Comparison of ENCODE assay signal across 12 cellular contexts in genomic region chr5:159849437-159850191, GRCh38.
DNase-seq lines count a peak whose midpoint lies in the region; ATAC-seq and TF ChIP-seq lines count a peak whose summit lies in the region.
"Had no signal": no experiment of that assay in that cellular context is flagged by ENCODE, and none has a peak within 500 bp of the region (broad histone marks: within the 10 kb centered on the region; RNA-seq: fewer than 3 reads in every experiment).

No MANE protein-coding gene starts in this region.

- no peak for ATAC-seq in GM18858 (IDR thresholded peaks at IDR 0.05; ENCODE audit: unreplicated experiment)
- ATAC-seq in GM19328 (IDR thresholded peaks at IDR 0.05; ENCODE audit: unreplicated experiment), result no peak

- H3K36me3 Mint-ChIP-seq in osteocyte (ENCODE audit: unreplicated experiment), result no peaks in the 10 kb centered on the region

- H3K27ac ChIP-seq in SJCRH30, result no peak overlapping the region
- H3K27ac ChIP-seq in hepatocyte, result no peak overlapping the region

- no peaks in the 10 kb centered on the region for H3K79me2 ChIP-seq in hepatocyte

- H3K36me3 ChIP-seq in SJCRH30, result no peaks in the 10 kb centered on the region
- H3K36me3 ChIP-seq in hepatocyte (replicated peaks; ENCODE audit: insufficient read depth, low read depth), result no peaks in the 10 kb centered on the region

- H3K9me3 ChIP-seq in SJCRH30 (replicated peaks) (no peaks in the 10 kb centered on the region), hepatocyte (ENCODE audit: low read depth) (no peaks in the 10 kb centered on the region)
- H3K9me3 ChIP-seq: mucosa of descending colon had no signal

- H3K4me1 ChIP-seq in SJCRH30 (no peaks in the 10 kb centered on the region), hepatocyte (ENCODE audit: insufficient read depth) (no peaks in the 10 kb centered on the region)

- H3K27me3 Mint-ChIP-seq in osteocyte (ENCODE audit: unreplicated experiment), result peaks cover 13% of the 10 kb centered on the region

- no peak overlapping the region for H3K27ac Mint-ChIP-seq in osteocyte (ENCODE audit: unreplicated experiment)

- H3K4me3 ChIP-seq in SJCRH30 (no peak overlapping the region), fibroblast of pulmonary artery (replicated peaks; ENCODE audit: low read depth, low read length) (no peak overlapping the region), hepatocyte (no peak overlapping the region)
- H3K4me3 ChIP-seq: mucosa of descending colon had no signal

- H4K20me1 ChIP-seq in hepatocyte (ENCODE audit: insufficient read depth, poor library complexity, severe bottlenecking), result no peaks in the 10 kb centered on the region

- DNase-seq in GM04503 (ENCODE audit: low read depth) (peak; percentile 68), SJCRH30 (peak; percentile 15 to 19), fibroblast of pulmonary artery (ENCODE audit: low read depth) (peak; percentile 75), smooth muscle cell of the brain vasculature (ENCODE audit: low read depth, low spot score) (peak; percentile 7), osteocyte (ENCODE audit: extremely low spot score, unreplicated experiment) (no peak), hepatocyte (ENCODE audit: low spot score) (no peak)
- DNase-seq: activated CD4-positive, alpha-beta T cell treated with anti-CD3 and anti-CD28 coated beads for 4 hours; activated gamma-delta T cell treated with Interleukin-2 at 50 U/mL for 16 hours; mucosa of descending colon; NCI-H510A had no signal

- H3K4me3 Mint-ChIP-seq in osteocyte (ENCODE audit: unreplicated experiment), result no peak overlapping the region

- H3K9me3 Mint-ChIP-seq in osteocyte (ENCODE audit: unreplicated experiment), result no peaks in the 10 kb centered on the region

- no peak for TF ChIP-seq CTCF in fibroblast of pulmonary artery (IDR thresholded peaks at IDR 0.05; ENCODE audit: low read length, missing control alignments)
- no peak for TF ChIP-seq CTCF in osteocyte (IDR thresholded peaks at IDR 0.05)
- TF ChIP-seq CTCF in hepatocyte (IDR thresholded peaks at IDR 0.05; ENCODE audit: poor library complexity), result no peak

- H3K4me2 ChIP-seq in hepatocyte, result no peak overlapping the region

- no peak overlapping the region for H2AFZ ChIP-seq in hepatocyte

- H3K4me1 Mint-ChIP-seq in osteocyte (ENCODE audit: unreplicated experiment), result peaks cover 5% of the 10 kb centered on the region

- no peaks in the 10 kb centered on the region for H3K27me3 ChIP-seq in SJCRH30
- no peaks in the 10 kb centered on the region for H3K27me3 ChIP-seq in hepatocyte

- H3K9me2 ChIP-seq in hepatocyte (replicated peaks; ENCODE audit: insufficient read depth), result no peaks in the 10 kb centered on the region

- WGBS in hepatocyte (ENCODE audit: low lambda C conversion rate, missing lambda C conversion rate), result 91% methylated on average over 4 of the region's 4 CpGs

Comparison
In these comparisons a context has a peak if more than half of its experiments do, and no peak if none do; other contexts are left out.
1. DNase-seq: peak in GM04503 (single experiment), SJCRH30 (2 of 2), fibroblast of pulmonary artery (single experiment) and smooth muscle cell of the brain vasculature (single experiment); none in osteocyte (single experiment) and hepatocyte (single experiment).